Comparison of ENCODE assay signal across 1 cellular context in genomic region chr1:30745156-30745833, GRCh38.
TF ChIP-seq lines count a peak whose summit lies in the region.

No MANE protein-coding gene starts in this region.

TF ChIP-seq in HepG2, 621 proteins besides CTCF, POLR2A, EP300 and RAD21 (continued from another document):
- TF ChIP-seq ZNF687 (CRISPR knock-in tag; IDR thresholded peaks at IDR 0.05) (peak; percentile 16; the same call in 1 of the 2 replicates), BCL6 (CRISPR knock-in tag; IDR thresholded peaks at IDR 0.05) (0 out of 2 replicates have a peak, but pooled peaks have one; percentile 17), ARID5B (CRISPR knock-in tag; IDR thresholded peaks at IDR 0.05) (0 out of 2 replicates have a peak, but pooled peaks have one; percentile 20), HHEX (CRISPR knock-in tag; IDR thresholded peaks at IDR 0.05) (0 out of 2 replicates have a peak, but pooled peaks have one; percentile 14)
TF ChIP-seq in HepG2: peak in this region for 22.
